ENCODE assay signal across 1 cellular context in genomic region chr1:17046043-17046657, GRCh38.
TF ChIP-seq lines count a peak whose summit lies in the region.

No MANE protein-coding gene starts in this region.

TF ChIP-seq in WTC11, 78 proteins besides CTCF, POLR2A, EP300 and RAD21 (continued from another document):
- TF ChIP-seq GRHL2 (CRISPR knock-in tag; IDR thresholded peaks at IDR 0.05; ENCODE audit: insufficient replicate concordance, severe bottlenecking) (no peak), FOXP4 (CRISPR knock-in tag; IDR thresholded peaks at IDR 0.05) (no peak), PREB (CRISPR knock-in tag; IDR thresholded peaks at IDR 0.05; ENCODE audit: borderline replicate concordance) (no peak), ATF2 (CRISPR knock-in tag; IDR thresholded peaks at IDR 0.05; ENCODE audit: borderline replicate concordance, low read depth) (no peak), ZNF219 (CRISPR knock-in tag; IDR thresholded peaks at IDR 0.05; ENCODE audit: borderline replicate concordance) (no peak), NFE2L1 (CRISPR knock-in tag; IDR thresholded peaks at IDR 0.05) (no peak), ETV6 (CRISPR knock-in tag; IDR thresholded peaks at IDR 0.05) (no peak)
